1 cellular context compared by ENCODE assay signal in genomic region chr16:46973457-46974324, GRCh38.
TF ChIP-seq lines count a peak whose summit lies in the region.

Gene DNAJA2, minus strand, starts transcription at chr16:46973674. Its CDS starts 102 bp downstream, at chr16:46973572.

TF ChIP-seq in HepG2, 621 proteins besides CTCF, POLR2A, EP300 and RAD21 (continued from another document and continues in another):
- peak; percentile 85 for TF ChIP-seq FOXK1 (CRISPR knock-in tag; IDR thresholded peaks at IDR 0.05; ENCODE audit: borderline replicate concordance, low read depth)
- peak; percentile 82 for TF ChIP-seq ZFP91 (CRISPR knock-in tag; IDR thresholded peaks at IDR 0.05; ENCODE audit: borderline replicate concordance)
- TF ChIP-seq, protein P1, sequence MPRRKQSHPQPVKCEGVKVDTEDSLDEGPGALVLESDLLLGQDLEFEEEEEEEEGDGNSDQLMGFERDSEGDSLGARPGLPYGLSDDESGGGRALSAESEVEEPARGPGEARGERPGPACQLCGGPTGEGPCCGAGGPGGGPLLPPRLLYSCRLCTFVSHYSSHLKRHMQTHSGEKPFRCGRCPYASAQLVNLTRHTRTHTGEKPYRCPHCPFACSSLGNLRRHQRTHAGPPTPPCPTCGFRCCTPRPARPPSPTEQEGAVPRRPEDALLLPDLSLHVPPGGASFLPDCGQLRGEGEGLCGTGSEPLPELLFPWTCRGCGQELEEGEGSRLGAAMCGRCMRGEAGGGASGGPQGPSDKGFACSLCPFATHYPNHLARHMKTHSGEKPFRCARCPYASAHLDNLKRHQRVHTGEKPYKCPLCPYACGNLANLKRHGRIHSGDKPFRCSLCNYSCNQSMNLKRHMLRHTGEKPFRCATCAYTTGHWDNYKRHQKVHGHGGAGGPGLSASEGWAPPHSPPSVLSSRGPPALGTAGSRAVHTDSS (CRISPR knock-in tag; conservative IDR thresholded peaks at IDR 0.05): no peak
- peak; percentile 97 for TF ChIP-seq KDM3A (CRISPR knock-in tag; IDR thresholded peaks at IDR 0.05; ENCODE audit: low read depth)
- TF ChIP-seq TEAD3 (CRISPR knock-in tag; optimal IDR thresholded peaks at IDR 0.05; ENCODE audit: borderline replicate concordance): peak; percentile 54
- peak; percentile 95 for TF ChIP-seq NFKB2 (CRISPR knock-in tag; IDR thresholded peaks at IDR 0.05; ENCODE audit: borderline replicate concordance)
- TF ChIP-seq, protein P2, sequence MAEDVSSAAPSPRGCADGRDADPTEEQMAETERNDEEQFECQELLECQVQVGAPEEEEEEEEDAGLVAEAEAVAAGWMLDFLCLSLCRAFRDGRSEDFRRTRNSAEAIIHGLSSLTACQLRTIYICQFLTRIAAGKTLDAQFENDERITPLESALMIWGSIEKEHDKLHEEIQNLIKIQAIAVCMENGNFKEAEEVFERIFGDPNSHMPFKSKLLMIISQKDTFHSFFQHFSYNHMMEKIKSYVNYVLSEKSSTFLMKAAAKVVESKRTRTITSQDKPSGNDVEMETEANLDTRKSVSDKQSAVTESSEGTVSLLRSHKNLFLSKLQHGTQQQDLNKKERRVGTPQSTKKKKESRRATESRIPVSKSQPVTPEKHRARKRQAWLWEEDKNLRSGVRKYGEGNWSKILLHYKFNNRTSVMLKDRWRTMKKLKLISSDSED (CRISPR knock-in tag; IDR thresholded peaks at IDR 0.05): no peak
- TF ChIP-seq SUZ12 (IDR thresholded peaks at IDR 0.05; ENCODE audit: low read depth, low read length): no peak
- TF ChIP-seq, protein P3, sequence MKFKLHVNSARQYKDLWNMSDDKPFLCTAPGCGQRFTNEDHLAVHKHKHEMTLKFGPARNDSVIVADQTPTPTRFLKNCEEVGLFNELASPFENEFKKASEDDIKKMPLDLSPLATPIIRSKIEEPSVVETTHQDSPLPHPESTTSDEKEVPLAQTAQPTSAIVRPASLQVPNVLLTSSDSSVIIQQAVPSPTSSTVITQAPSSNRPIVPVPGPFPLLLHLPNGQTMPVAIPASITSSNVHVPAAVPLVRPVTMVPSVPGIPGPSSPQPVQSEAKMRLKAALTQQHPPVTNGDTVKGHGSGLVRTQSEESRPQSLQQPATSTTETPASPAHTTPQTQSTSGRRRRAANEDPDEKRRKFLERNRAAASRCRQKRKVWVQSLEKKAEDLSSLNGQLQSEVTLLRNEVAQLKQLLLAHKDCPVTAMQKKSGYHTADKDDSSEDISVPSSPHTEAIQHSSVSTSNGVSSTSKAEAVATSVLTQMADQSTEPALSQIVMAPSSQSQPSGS (CRISPR knock-in tag; IDR thresholded peaks at IDR 0.05): peak; percentile 84; the same call in 1 of the 2 replicates
- peak; percentile 95 for TF ChIP-seq ZFAT (CRISPR knock-in tag; conservative IDR thresholded peaks at IDR 0.05)
- peak; percentile 68 for TF ChIP-seq CBFB (CRISPR knock-in tag; IDR thresholded peaks at IDR 0.05)
- peak; percentile 90; the same call in 1 of the 2 replicates for TF ChIP-seq FIP1L1 (IDR thresholded peaks at IDR 0.05; ENCODE audit: borderline replicate concordance, insufficient read depth, low read depth, low read length)
- peak; percentile 85; the same call in 1 of the 2 replicates for TF ChIP-seq NAIF1 (CRISPR knock-in tag; IDR thresholded peaks at IDR 0.05; ENCODE audit: borderline replicate concordance)
- TF ChIP-seq ZNF550 (CRISPR knock-in tag; IDR thresholded peaks at IDR 0.05; ENCODE audit: borderline replicate concordance): no peak
- peak; percentile 90; the same call in 1 of the 2 replicates for TF ChIP-seq TP53 (CRISPR knock-in tag; conservative IDR thresholded peaks at IDR 0.05)
- TF ChIP-seq NCOA2 (CRISPR knock-in tag; IDR thresholded peaks at IDR 0.05): peak; percentile 33; the same call in 1 of the 2 replicates
- TF ChIP-seq MAFF (IDR thresholded peaks at IDR 0.05; ENCODE audit: low read depth, low read length): no peak
- peak; percentile 85; the same call in 1 of the 2 replicates for TF ChIP-seq ZNF878 (CRISPR knock-in tag; IDR thresholded peaks at IDR 0.05)
- TF ChIP-seq, protein P4, sequence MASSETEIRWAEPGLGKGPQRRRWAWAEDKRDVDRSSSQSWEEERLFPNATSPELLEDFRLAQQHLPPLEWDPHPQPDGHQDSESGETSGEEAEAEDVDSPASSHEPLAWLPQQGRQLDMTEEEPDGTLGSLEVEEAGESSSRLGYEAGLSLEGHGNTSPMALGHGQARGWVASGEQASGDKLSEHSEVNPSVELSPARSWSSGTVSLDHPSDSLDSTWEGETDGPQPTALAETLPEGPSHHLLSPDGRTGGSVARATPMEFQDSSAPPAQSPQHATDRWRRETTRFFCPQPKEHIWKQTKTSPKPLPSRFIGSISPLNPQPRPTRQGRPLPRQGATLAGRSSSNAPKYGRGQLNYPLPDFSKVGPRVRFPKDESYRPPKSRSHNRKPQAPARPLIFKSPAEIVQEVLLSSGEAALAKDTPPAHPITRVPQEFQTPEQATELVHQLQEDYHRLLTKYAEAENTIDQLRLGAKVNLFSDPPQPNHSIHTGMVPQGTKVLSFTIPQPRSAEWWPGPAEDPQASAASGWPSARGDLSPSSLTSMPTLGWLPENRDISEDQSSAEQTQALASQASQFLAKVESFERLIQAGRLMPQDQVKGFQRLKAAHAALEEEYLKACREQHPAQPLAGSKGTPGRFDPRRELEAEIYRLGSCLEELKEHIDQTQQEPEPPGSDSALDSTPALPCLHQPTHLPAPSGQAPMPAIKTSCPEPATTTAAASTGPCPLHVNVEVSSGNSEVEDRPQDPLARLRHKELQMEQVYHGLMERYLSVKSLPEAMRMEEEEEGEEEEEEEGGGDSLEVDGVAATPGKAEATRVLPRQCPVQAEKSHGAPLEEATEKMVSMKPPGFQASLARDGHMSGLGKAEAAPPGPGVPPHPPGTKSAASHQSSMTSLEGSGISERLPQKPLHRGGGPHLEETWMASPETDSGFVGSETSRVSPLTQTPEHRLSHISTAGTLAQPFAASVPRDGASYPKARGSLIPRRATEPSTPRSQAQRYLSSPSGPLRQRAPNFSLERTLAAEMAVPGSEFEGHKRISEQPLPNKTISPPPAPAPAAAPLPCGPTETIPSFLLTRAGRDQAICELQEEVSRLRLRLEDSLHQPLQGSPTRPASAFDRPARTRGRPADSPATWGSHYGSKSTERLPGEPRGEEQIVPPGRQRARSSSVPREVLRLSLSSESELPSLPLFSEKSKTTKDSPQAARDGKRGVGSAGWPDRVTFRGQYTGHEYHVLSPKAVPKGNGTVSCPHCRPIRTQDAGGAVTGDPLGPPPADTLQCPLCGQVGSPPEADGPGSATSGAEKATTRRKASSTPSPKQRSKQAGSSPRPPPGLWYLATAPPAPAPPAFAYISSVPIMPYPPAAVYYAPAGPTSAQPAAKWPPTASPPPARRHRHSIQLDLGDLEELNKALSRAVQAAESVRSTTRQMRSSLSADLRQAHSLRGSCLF (CRISPR knock-in tag; IDR thresholded peaks at IDR 0.05; ENCODE audit: borderline replicate concordance): peak; percentile 96
- peak; percentile 51; the same call in 1 of the 2 replicates for TF ChIP-seq SIN3B (IDR thresholded peaks at IDR 0.05; ENCODE audit: low read length)
- 0 out of 2 replicates have a peak, but pooled peaks have one; percentile 22 for TF ChIP-seq ZNF816 (CRISPR knock-in tag; IDR thresholded peaks at IDR 0.05; ENCODE audit: borderline replicate concordance)
- TF ChIP-seq, protein P5, sequence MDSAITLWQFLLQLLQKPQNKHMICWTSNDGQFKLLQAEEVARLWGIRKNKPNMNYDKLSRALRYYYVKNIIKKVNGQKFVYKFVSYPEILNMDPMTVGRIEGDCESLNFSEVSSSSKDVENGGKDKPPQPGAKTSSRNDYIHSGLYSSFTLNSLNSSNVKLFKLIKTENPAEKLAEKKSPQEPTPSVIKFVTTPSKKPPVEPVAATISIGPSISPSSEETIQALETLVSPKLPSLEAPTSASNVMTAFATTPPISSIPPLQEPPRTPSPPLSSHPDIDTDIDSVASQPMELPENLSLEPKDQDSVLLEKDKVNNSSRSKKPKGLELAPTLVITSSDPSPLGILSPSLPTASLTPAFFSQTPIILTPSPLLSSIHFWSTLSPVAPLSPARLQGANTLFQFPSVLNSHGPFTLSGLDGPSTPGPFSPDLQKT (CRISPR knock-in tag; IDR thresholded peaks at IDR 0.05; ENCODE audit: borderline replicate concordance): no peak
- 0 out of 2 replicates have a peak, but pooled peaks have one; percentile 62 for TF ChIP-seq HES4 (CRISPR knock-in tag; IDR thresholded peaks at IDR 0.05; ENCODE audit: borderline replicate concordance)
- TF ChIP-seq, protein P6, sequence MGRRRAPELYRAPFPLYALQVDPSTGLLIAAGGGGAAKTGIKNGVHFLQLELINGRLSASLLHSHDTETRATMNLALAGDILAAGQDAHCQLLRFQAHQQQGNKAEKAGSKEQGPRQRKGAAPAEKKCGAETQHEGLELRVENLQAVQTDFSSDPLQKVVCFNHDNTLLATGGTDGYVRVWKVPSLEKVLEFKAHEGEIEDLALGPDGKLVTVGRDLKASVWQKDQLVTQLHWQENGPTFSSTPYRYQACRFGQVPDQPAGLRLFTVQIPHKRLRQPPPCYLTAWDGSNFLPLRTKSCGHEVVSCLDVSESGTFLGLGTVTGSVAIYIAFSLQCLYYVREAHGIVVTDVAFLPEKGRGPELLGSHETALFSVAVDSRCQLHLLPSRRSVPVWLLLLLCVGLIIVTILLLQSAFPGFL (CRISPR knock-in tag; IDR thresholded peaks at IDR 0.05): peak; percentile 68; the same call in 1 of the 2 replicates
- TF ChIP-seq KLF15 (CRISPR knock-in tag; IDR thresholded peaks at IDR 0.05; ENCODE audit: borderline replicate concordance): no peak; the same call in 1 of the 2 replicates
- peak; percentile 93 for TF ChIP-seq SALL2 (CRISPR knock-in tag; IDR thresholded peaks at IDR 0.05)
- TF ChIP-seq CSRNP2 (CRISPR knock-in tag; conservative IDR thresholded peaks at IDR 0.05; ENCODE audit: low read depth): peak; percentile 98
- no peak for TF ChIP-seq ZNF720 (CRISPR knock-in tag; IDR thresholded peaks at IDR 0.05)
- TF ChIP-seq MYC (CRISPR knock-in tag; IDR thresholded peaks at IDR 0.05; ENCODE audit: borderline replicate concordance): peak; percentile 89
- TF ChIP-seq PCBP2 (optimal IDR thresholded peaks at IDR 0.05; ENCODE audit: low read depth, low read length, poor library complexity, severe bottlenecking): no peak
- no peak for TF ChIP-seq ZNF24 (IDR thresholded peaks at IDR 0.05)
- TF ChIP-seq ZNF138 (CRISPR knock-in tag; IDR thresholded peaks at IDR 0.05; ENCODE audit: low read depth): peak; percentile 98
- 0 out of 2 replicates have a peak, but pooled peaks have one; percentile 84 for TF ChIP-seq BRF2 (CRISPR knock-in tag; IDR thresholded peaks at IDR 0.05)
- TF ChIP-seq SMAD1 (CRISPR knock-in tag; IDR thresholded peaks at IDR 0.05; ENCODE audit: borderline replicate concordance, low read depth): peak; percentile 50; the same call in 1 of the 2 replicates
- TF ChIP-seq SMAD3 (CRISPR knock-in tag; IDR thresholded peaks at IDR 0.05): peak; percentile 89
- TF ChIP-seq NFRKB (IDR thresholded peaks at IDR 0.05): no peak
- no peak for TF ChIP-seq ARID2 (CRISPR knock-in tag; IDR thresholded peaks at IDR 0.05; ENCODE audit: borderline replicate concordance)
- peak; percentile 78; the same call in 1 of the 2 replicates for TF ChIP-seq HOMEZ (CRISPR knock-in tag; IDR thresholded peaks at IDR 0.05; ENCODE audit: low read depth)
- 0 out of 2 replicates have a peak, but pooled peaks have one; percentile 80 for TF ChIP-seq ZBTB42 (CRISPR knock-in tag; IDR thresholded peaks at IDR 0.05)
- TF ChIP-seq ZSCAN9 (CRISPR knock-in tag; IDR thresholded peaks at IDR 0.05; ENCODE audit: borderline replicate concordance): peak; percentile 88; the same call in 1 of the 2 replicates
